In genomic region chr1:34597877-34598514, GRCh38 we compare ENCODE assay signal across 9 cellular contexts.
DNase-seq lines count a peak whose midpoint lies in the region; ATAC-seq and TF ChIP-seq lines count a peak whose summit lies in the region.
"Had no signal": no experiment of that assay in that cellular context is flagged by ENCODE, and none has a peak within 500 bp of the region (broad histone marks: within the 10 kb centered on the region; RNA-seq: fewer than 3 reads in every experiment).

No MANE protein-coding gene starts in this region.

- H4K91ac ChIP-seq in H9 (ENCODE audit: insufficient read length, low read depth, low read length) = no peak overlapping the region

- no peaks in the 10 kb centered on the region for H3K27me3 ChIP-seq in CD4-positive, alpha-beta T cell (ENCODE audit: control insufficient read depth, insufficient read depth, low read length)
- H3K27me3 ChIP-seq in H9 (ENCODE audit: insufficient read depth, low read length) = no peaks in the 10 kb centered on the region
- H3K27me3 ChIP-seq in fibroblast of lung (ENCODE audit: control insufficient read depth, insufficient read depth, low read length) = no peaks in the 10 kb centered on the region
- no peaks in the 10 kb centered on the region for H3K27me3 ChIP-seq in neural progenitor cell

- no peak overlapping the region for H3K27ac ChIP-seq in CD4-positive, alpha-beta T cell (ENCODE audit: low read depth, low read length)
- H3K27ac ChIP-seq in H9 (ENCODE audit: insufficient read length, low read depth, low read length) (no peak overlapping the region), fibroblast of lung (ENCODE audit: insufficient read depth, low read length) (no peak overlapping the region), neural progenitor cell (no peak overlapping the region)
- H3K27ac ChIP-seq: skin epidermis had no signal

- H3K4me1 Mint-ChIP-seq in CD4-positive, alpha-beta T cell (ENCODE audit: low read depth) = no peaks in the 10 kb centered on the region
- peaks cover 11 to 20% of the 10 kb centered on the region in 2 experiments for H3K4me1 Mint-ChIP-seq in H9
- H3K4me1 Mint-ChIP-seq in neural progenitor cell = peaks cover 2% of the 10 kb centered on the region

- no peak overlapping the region for H2BK12ac ChIP-seq in H9 (ENCODE audit: insufficient read length, low read depth, low read length)

- no peak overlapping the region for H3K9ac ChIP-seq in H9 (ENCODE audit: extremely low read depth, insufficient read length, low read length)
- no peak overlapping the region for H3K9ac ChIP-seq in fibroblast of lung (ENCODE audit: insufficient read depth, low read length)
- no peak overlapping the region for H3K9ac ChIP-seq in neural progenitor cell

- no peak overlapping the region for H4K8ac ChIP-seq in H9 (replicated peaks; ENCODE audit: insufficient read length, low read depth, low read length)

- TF ChIP-seq CTCF in CD4-positive, alpha-beta T cell (IDR thresholded peaks at IDR 0.05) = peak; percentile 26
- TF ChIP-seq CTCF in H9 (conservative IDR thresholded peaks at IDR 0.05) = peak; percentile 94
- TF ChIP-seq CTCF in fibroblast of lung (conservative IDR thresholded peaks at IDR 0.05 in 1 of 2, IDR thresholded peaks at IDR 0.05 in 1 of 2; ENCODE audit: low read depth in 1 of 2, low read length in 2 of 2) = peak; percentile 54 to 96
- peak; percentile 97 for TF ChIP-seq CTCF in neural progenitor cell (IDR thresholded peaks at IDR 0.05)

- no peak overlapping the region for H3K23ac ChIP-seq in H9 (ENCODE audit: insufficient read length, low read depth, low read length)

- no peak overlapping the region for H2BK20ac ChIP-seq in H9 (ENCODE audit: low read depth, low read length, poor library complexity, severe bottlenecking)

- no peak overlapping the region for H2AK5ac ChIP-seq in H9 (ENCODE audit: insufficient read length, low read length)

- no peak overlapping the region for H3K27ac Mint-ChIP-seq in CD4-positive, alpha-beta T cell
- H3K27ac Mint-ChIP-seq in H9 = no peak overlapping the region; a peak in 1 of 7 replicates
- H3K27ac Mint-ChIP-seq in neural progenitor cell = no peak overlapping the region

- no peak for ATAC-seq in CD4-positive, alpha-beta T cell (ENCODE audit: poor library complexity)
- ATAC-seq in HG02852 (IDR thresholded peaks at IDR 0.05; ENCODE audit: unreplicated experiment) = no peak

- H4K20me1 ChIP-seq in H9 (ENCODE audit: control insufficient read depth, insufficient read depth, insufficient read length) (no peaks in the 10 kb centered on the region), fibroblast of lung (ENCODE audit: control insufficient read depth, extremely low read depth, insufficient read depth, low read length) (no peaks in the 10 kb centered on the region), neural progenitor cell (ENCODE audit: low read depth) (no peaks in the 10 kb centered on the region)

- H3K56ac ChIP-seq in H9 (ENCODE audit: insufficient read length, low read depth, low read length) = no peak overlapping the region

- H3K4me3 Mint-ChIP-seq in CD4-positive, alpha-beta T cell = no peak overlapping the region
- no peak overlapping the region for H3K4me3 Mint-ChIP-seq in H9
- H3K4me3 Mint-ChIP-seq in neural progenitor cell = no peak overlapping the region

- no CpG with 5 or more reads among the region's 5 CpGs for WGBS in H9 (ENCODE audit: extremely low coverage, insufficient read length, low lambda C conversion rate)

- intact Hi-C loops in CD4-positive, alpha-beta T cell (cut with DNase I, micrococcal nuclease) = no loop called here

- no peak overlapping the region for H2AFZ ChIP-seq in H9 (ENCODE audit: low read length)
- no peak overlapping the region for H2AFZ ChIP-seq in fibroblast of lung (ENCODE audit: low read length)
- peak overlapping the region; percentile 52 for H2AFZ ChIP-seq in neural progenitor cell (replicated peaks)

- no peak overlapping the region for H2BK15ac ChIP-seq in H9 (ENCODE audit: low read depth, low read length)

- H3K4me2 ChIP-seq in H9 (ENCODE audit: insufficient read depth, insufficient read length, low read length) (no peak overlapping the region), fibroblast of lung (ENCODE audit: extremely low read depth, insufficient read depth, low read length) (no peak overlapping the region), neural progenitor cell (no peak overlapping the region)

- H3T11ph ChIP-seq in H9 (ENCODE audit: low read length) = no peak overlapping the region

- no peaks in the 10 kb centered on the region for H3K36me3 Mint-ChIP-seq in CD4-positive, alpha-beta T cell (ENCODE audit: low read depth)
- H3K36me3 Mint-ChIP-seq in H9 (ENCODE audit: insufficient read depth in 1 of 3, low read depth in 3 of 3) (no peaks in the 10 kb centered on the region), neural progenitor cell (no peaks in the 10 kb centered on the region)

- no peaks in the 10 kb centered on the region for H3K9me3 Mint-ChIP-seq in CD4-positive, alpha-beta T cell
- H3K9me3 Mint-ChIP-seq in H9 (no peaks in the 10 kb centered on the region), neural progenitor cell (no peaks in the 10 kb centered on the region)

- H3K79me1 ChIP-seq in H9 (ENCODE audit: insufficient read depth, low read depth, low read length, poor library complexity, severe bottlenecking) = no peaks in the 10 kb centered on the region

- H3F3A ChIP-seq in neural progenitor cell (ENCODE audit: low read depth) = no peaks in the 10 kb centered on the region

- peak in 7 of 10 experiments; percentile 2 to 41 (median 9) for DNase-seq in CD4-positive, alpha-beta T cell
- DNase-seq in H9 = peak; percentile 88
- DNase-seq in NCI-H460 (ENCODE audit: extremely low read depth, low read depth) = peak; percentile 33
- peak; percentile 76 for DNase-seq in activated CD8-positive, alpha-beta memory T cell treated with anti-CD3 and anti-CD28 coated beads for 24 hours
- peak; percentile 9 to 41 for DNase-seq in fibroblast of lung (ENCODE audit: low read depth in 2 of 2)
- peak; percentile 89 for DNase-seq in neural progenitor cell (ENCODE audit: low spot score)
- peak; percentile 62 for DNase-seq in ureter (ENCODE audit: low spot score)

- no peak overlapping the region for H3K18ac ChIP-seq in H9 (ENCODE audit: insufficient read length, low read depth, low read length)

- no peaks in the 10 kb centered on the region for H3K36me3 ChIP-seq in fibroblast of lung (ENCODE audit: control insufficient read depth, insufficient read depth, low read length)
- no peaks in the 10 kb centered on the region for H3K36me3 ChIP-seq in neural progenitor cell

- H3K14ac ChIP-seq in H9 (ENCODE audit: insufficient read depth, low read length) = no peak overlapping the region; the same call in 1 of the 2 replicates

- H3K4ac ChIP-seq in H9 (ENCODE audit: low read depth, low read length) = no peak overlapping the region

- H2BK120ac ChIP-seq in H9 (ENCODE audit: low read depth, low read length, poor library complexity, severe bottlenecking) = no peak overlapping the region

- no peak overlapping the region for H2BK5ac ChIP-seq in H9 (ENCODE audit: insufficient read length, low read length)

- no peaks in the 10 kb centered on the region for H3K9me3 ChIP-seq in CD4-positive, alpha-beta T cell (ENCODE audit: control insufficient read depth, low read length)
- H3K9me3 ChIP-seq in H9 (ENCODE audit: control insufficient read depth, low read depth, low read length) = no peaks in the 10 kb centered on the region
- H3K9me3 ChIP-seq in fibroblast of lung (ENCODE audit: control insufficient read depth, insufficient read depth, low read depth, low read length) = no peaks in the 10 kb centered on the region
- H3K9me3 ChIP-seq in neural progenitor cell (ENCODE audit: low read depth) = no peaks in the 10 kb centered on the region

- POLR2A ChIA-PET in CD4-positive, alpha-beta T cell (lab: Charles Lee) = no interaction called here

- CTCF ChIA-PET in CD4-positive, alpha-beta T cell (lab: Charles Lee) = no interaction called here

- H3K79me2 ChIP-seq in H9 (ENCODE audit: insufficient read depth, low read length) (no peaks in the 10 kb centered on the region), fibroblast of lung (ENCODE audit: control insufficient read depth, insufficient read depth, low read length) (no peaks in the 10 kb centered on the region), neural progenitor cell (ENCODE audit: low read depth) (no peaks in the 10 kb centered on the region)

- H3K4me3 ChIP-seq in fibroblast of lung (replicated peaks in 1 of 4; ENCODE audit: control extremely low read depth in 1 of 4, insufficient read depth in 1 of 4, low read depth in 3 of 4, low read length in 4 of 4) (no peak overlapping the region), neural progenitor cell (no peak overlapping the region)
- H3K4me3 ChIP-seq: skin epidermis had no signal

- no peak overlapping the region for H4K5ac ChIP-seq in H9 (ENCODE audit: insufficient read length, low read depth, low read length)

- no peaks in the 10 kb centered on the region for H3K23me2 ChIP-seq in H9 (ENCODE audit: insufficient read length, low read depth, low read length, poor library complexity, severe bottlenecking)

- H3K4me1 ChIP-seq in H9 (ENCODE audit: insufficient read depth, low read length) (no peaks in the 10 kb centered on the region; the same call in 1 of the 2 replicates), fibroblast of lung (ENCODE audit: control insufficient read depth, extremely low read depth, insufficient read depth, low read length) (no peaks in the 10 kb centered on the region), neural progenitor cell (no peaks in the 10 kb centered on the region)

- peaks cover 19% of the 10 kb centered on the region for H3K27me3 Mint-ChIP-seq in CD4-positive, alpha-beta T cell
- H3K27me3 Mint-ChIP-seq in H9 (ENCODE audit: low read depth) (peaks cover 18% of the 10 kb centered on the region), neural progenitor cell (ENCODE audit: insufficient read depth, low read depth) (peaks cover 12% of the 10 kb centered on the region)

Comparison
In these comparisons a context has a peak if more than half of its experiments do, and no peak if none do; other contexts are left out.
1. DNase-seq: peak in every context shown above with its lines; median percentile 89 in neural progenitor cell; 88 in H9; 76 in activated CD8-positive, alpha-beta memory T cell treated with anti-CD3 and anti-CD28 coated beads for 24 hours; 62 in ureter; 33 in NCI-H460; 25 in fibroblast of lung; 9 in CD4-positive, alpha-beta T cell.
2. CTCF ChIP-seq: peak in every context shown above with its lines; median percentile 97 in neural progenitor cell; 94 in H9; 75 in fibroblast of lung; 26 in CD4-positive, alpha-beta T cell.